Comparison of ENCODE assay signal across 9 cellular contexts in the genomic region with DNA sequence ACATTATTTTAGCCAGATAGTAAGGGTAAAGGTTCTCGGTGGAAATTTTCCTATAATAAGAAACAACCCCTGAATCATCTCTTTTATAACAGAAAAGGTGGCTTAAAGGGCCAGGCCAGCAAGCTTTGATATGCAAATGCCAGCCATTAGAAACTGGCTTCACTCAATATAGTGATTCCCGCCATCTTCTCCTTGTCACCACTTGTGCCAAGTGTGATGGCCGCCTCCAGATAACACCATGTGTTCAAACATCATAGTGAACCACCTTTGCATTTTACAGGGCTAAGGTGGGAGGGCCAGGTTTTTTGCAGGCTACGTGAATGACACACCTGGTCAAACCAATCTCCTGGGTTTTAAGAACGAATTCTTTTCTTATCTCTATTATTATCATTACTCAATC.
"Had no signal": no experiment of that assay in that cellular context is flagged by ENCODE, and none has a peak within 500 bp of the region (broad histone marks: within the 10 kb centered on the region; RNA-seq: fewer than 3 reads in every experiment).

No MANE protein-coding gene starts in this region.

- H3K4me3 Mint-ChIP-seq: GM23338, H9, HFFc6 had no signal

- H3K4me3 ChIP-seq: GM23248, GM23338, HAP-1 had no signal

- H3K27ac ChIP-seq: GM23248 had no signal

- H2AFZ ChIP-seq: GM23248, GM23338 had no signal

- H3K36me3 ChIP-seq: HAP-1 had no signal

- H3K9me3 Mint-ChIP-seq: GM23338, H9 had no signal

- DNase-seq: GM23248, GOT3, H7, H9, HCEC 1CT, HFFc6 had no signal

- H3K9ac ChIP-seq: GM23248 had no signal

- FAIRE-seq: H54 had no signal

- H3K27ac Mint-ChIP-seq: GM23338, H9, HFFc6 had no signal

- H3K9me3 ChIP-seq: HAP-1 had no signal
